1 cellular context compared by ENCODE assay signal in the genomic region with DNA sequence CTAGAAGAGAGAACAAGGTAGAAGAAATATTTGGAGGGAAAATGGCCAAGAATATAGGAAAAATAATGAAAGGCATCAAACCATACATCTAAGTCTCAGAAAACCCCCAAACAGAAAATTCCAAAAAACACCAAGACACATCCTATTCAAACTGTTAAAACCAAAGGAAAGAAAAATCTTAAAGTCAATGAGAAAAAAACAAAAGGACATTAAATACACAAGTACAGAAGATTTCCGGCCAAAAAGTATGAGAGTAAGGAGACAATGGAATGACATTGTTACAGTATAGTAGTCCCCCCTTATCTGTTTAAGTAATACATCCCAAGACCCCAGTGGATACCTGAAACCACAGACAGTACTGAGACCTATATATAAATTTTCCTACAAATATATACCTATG.
TF ChIP-seq lines count a peak whose summit lies in the region.

No MANE protein-coding gene starts in this region.

TF ChIP-seq in K562, 482 proteins besides CTCF, POLR2A, EP300 and RAD21 (continued from another document):
- TF ChIP-seq PYGO2 (tag; IDR thresholded peaks at IDR 0.05) (no peak), CHD1 (IDR thresholded peaks at IDR 0.05; ENCODE audit: low read length) (no peak), ZBED1 (IDR thresholded peaks at IDR 0.05) (no peak), TRIM24 (IDR thresholded peaks at IDR 0.05) (peak; percentile 73 to 91), CBX3 (IDR thresholded peaks at IDR 0.05; ENCODE audit: borderline replicate concordance in 1 of 2, low read length in 2 of 2) (peak in 1 of 2 experiments; percentile 100; a peak in 2 of 3 replicates), IFI16 (CRISPR knock-in tag; IDR thresholded peaks at IDR 0.05) (no peak), JUN (IDR thresholded peaks at IDR 0.05; ENCODE audit: borderline replicate concordance, low read depth, low read length) (no peak), JUN (CRISPR knock-in tag; IDR thresholded peaks at IDR 0.05; ENCODE audit: borderline replicate concordance) (no peak), HIVEP1 (CRISPR knock-in tag; IDR thresholded peaks at IDR 0.05) (no peak), FOXK1 (CRISPR knock-in tag; IDR thresholded peaks at IDR 0.05; ENCODE audit: borderline replicate concordance) (no peak), NBN (IDR thresholded peaks at IDR 0.05; ENCODE audit: low read depth) (0 out of 2 replicates have a peak, but pooled peaks have one; percentile 32), FOS (IDR thresholded peaks at IDR 0.05; ENCODE audit: extremely low read depth, insufficient read length) (no peak), ARNT (IDR thresholded peaks at IDR 0.05) (peak; percentile 16 to 86; a peak in 2 of 4 replicates), LEF1 (IDR thresholded peaks at IDR 0.05) (no peak), E2F3 (CRISPR knock-in tag; IDR thresholded peaks at IDR 0.05) (no peak), NCOA2 (IDR thresholded peaks at IDR 0.05; ENCODE audit: partially characterized antibody in 2 of 2) (no peak), ZSCAN29 (IDR thresholded peaks at IDR 0.05) (no peak)
- TF ChIP-seq, protein P1, sequence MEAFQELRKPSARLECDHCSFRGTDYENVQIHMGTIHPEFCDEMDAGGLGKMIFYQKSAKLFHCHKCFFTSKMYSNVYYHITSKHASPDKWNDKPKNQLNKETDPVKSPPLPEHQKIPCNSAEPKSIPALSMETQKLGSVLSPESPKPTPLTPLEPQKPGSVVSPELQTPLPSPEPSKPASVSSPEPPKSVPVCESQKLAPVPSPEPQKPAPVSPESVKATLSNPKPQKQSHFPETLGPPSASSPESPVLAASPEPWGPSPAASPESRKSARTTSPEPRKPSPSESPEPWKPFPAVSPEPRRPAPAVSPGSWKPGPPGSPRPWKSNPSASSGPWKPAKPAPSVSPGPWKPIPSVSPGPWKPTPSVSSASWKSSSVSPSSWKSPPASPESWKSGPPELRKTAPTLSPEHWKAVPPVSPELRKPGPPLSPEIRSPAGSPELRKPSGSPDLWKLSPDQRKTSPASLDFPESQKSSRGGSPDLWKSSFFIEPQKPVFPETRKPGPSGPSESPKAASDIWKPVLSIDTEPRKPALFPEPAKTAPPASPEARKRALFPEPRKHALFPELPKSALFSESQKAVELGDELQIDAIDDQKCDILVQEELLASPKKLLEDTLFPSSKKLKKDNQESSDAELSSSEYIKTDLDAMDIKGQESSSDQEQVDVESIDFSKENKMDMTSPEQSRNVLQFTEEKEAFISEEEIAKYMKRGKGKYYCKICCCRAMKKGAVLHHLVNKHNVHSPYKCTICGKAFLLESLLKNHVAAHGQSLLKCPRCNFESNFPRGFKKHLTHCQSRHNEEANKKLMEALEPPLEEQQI (IDR thresholded peaks at IDR 0.05), result peak; percentile 48; the same call in 1 of the 2 replicates
